ENCODE assay signal across 19 cellular contexts in genomic region chr16:50670476-50670875, GRCh38. TPM values are rescaled to one million over a fixed set of nuclear protein-coding genes. Genes with fewer than 3 reads are reported as not detected.
DNase-seq lines count a peak whose midpoint lies in the region; ATAC-seq, FAIRE-seq and TF ChIP-seq lines count a peak whose summit lies in the region.
"Had no signal": no experiment of that assay in that cellular context is flagged by ENCODE, and none has a peak within 500 bp of the region (broad histone marks: within the 10 kb centered on the region; RNA-seq: fewer than 3 reads in every experiment).

No MANE protein-coding gene starts in this region.

- H3K9ac ChIP-seq in kidney (ENCODE audit: low read length in 2 of 2), result no peak overlapping the region

- no peak for DNase-seq in activated naive CD4-positive, alpha-beta T cell treated with anti-CD3 and anti-CD28 coated beads for 36 hours
- no peak for DNase-seq in activated naive CD4-positive, alpha-beta T cell treated with anti-CD3 and anti-CD28 coated beads, Interleukin-2, amount 50 U/mL, for 72 hours (ENCODE audit: low spot score in 2 of 2)
- DNase-seq in T-cell (no peak), kidney (peak; percentile 39), spleen (peak; percentile 56), endothelial cell (ENCODE audit: low spot score) (no peak), NCI-H187 (lab: John Stamatoyannopoulos, UW) (no peak)
- DNase-seq in activated CD4-positive, alpha-beta T cell treated with anti-CD3 and anti-CD28 coated beads for 36 hours, result no peak
- DNase-seq: C1 segment of cervical spinal cord; Caco-2; CD4-positive, alpha-beta memory T cell; DMS53; GF-D8; GOT3 had no signal

- no peaks in the 10 kb centered on the region for H3K27me3 Mint-ChIP-seq in activated naive CD4-positive, alpha-beta T cell treated with anti-CD3 and anti-CD28 coated beads for 36 hours (ENCODE audit: low read depth)
- no peaks in the 10 kb centered on the region for H3K27me3 Mint-ChIP-seq in T-cell
- H3K27me3 Mint-ChIP-seq in activated CD4-positive, alpha-beta T cell treated with anti-CD3 and anti-CD28 coated beads for 36 hours, result no peaks in the 10 kb centered on the region
- H3K27me3 Mint-ChIP-seq in endothelial cell (ENCODE audit: unreplicated experiment), result peaks cover 12% of the 10 kb centered on the region
- H3K27me3 Mint-ChIP-seq: B cell; CD4-positive, alpha-beta memory T cell had no signal

- TF ChIP-seq POLR2A in spleen (IDR thresholded peaks at IDR 0.05), result no peak

- H3K4me3 ChIP-seq in kidney (ENCODE audit: low read length in 2 of 2) (no peak overlapping the region), spleen (no peak overlapping the region)
- H3K4me3 ChIP-seq: HAP-1 had no signal

- ATAC-seq in activated naive CD4-positive, alpha-beta T cell treated with anti-CD3 and anti-CD28 coated beads, Interleukin-2, amount 50 U/mL, for 72 hours, result no peak
- no peak for ATAC-seq in T-cell (replicated peaks in 1 of 4)
- no peak for ATAC-seq in activated CD4-positive, alpha-beta T cell treated with anti-CD3 and anti-CD28 coated beads for 36 hours

- H3K9me3 ChIP-seq in kidney (ENCODE audit: control insufficient read depth in 1 of 2, low read length in 2 of 2), result peaks cover 8 to 17% of the 10 kb centered on the region in 2 donors
- peaks cover 0 to 36% (median 34%) of the 10 kb centered on the region in 8 donors for H3K9me3 ChIP-seq in spleen

- H3K4me1 Mint-ChIP-seq in activated naive CD4-positive, alpha-beta T cell treated with anti-CD3 and anti-CD28 coated beads for 36 hours (ENCODE audit: low read depth), result peaks cover 30% of the 10 kb centered on the region
- H3K4me1 Mint-ChIP-seq in T-cell, result peaks cover 35 to 40% (median 40%) of the 10 kb centered on the region in 3 donors
- peaks cover 35% of the 10 kb centered on the region for H3K4me1 Mint-ChIP-seq in activated CD4-positive, alpha-beta T cell treated with anti-CD3 and anti-CD28 coated beads for 36 hours
- H3K4me1 Mint-ChIP-seq in endothelial cell (ENCODE audit: unreplicated experiment), result peaks cover 15% of the 10 kb centered on the region

- peaks cover 23% of the 10 kb centered on the region for H3K9me3 Mint-ChIP-seq in activated naive CD4-positive, alpha-beta T cell treated with anti-CD3 and anti-CD28 coated beads for 36 hours
- H3K9me3 Mint-ChIP-seq in activated naive CD4-positive, alpha-beta T cell treated with anti-CD3 and anti-CD28 coated beads, Interleukin-2, amount 50 U/mL, for 72 hours, result peaks cover 18 to 21% of the 10 kb centered on the region in 2 donors
- H3K9me3 Mint-ChIP-seq in T-cell, result peaks cover 0 to 11% (median 9%) of the 10 kb centered on the region in 3 donors
- peaks cover 17% of the 10 kb centered on the region for H3K9me3 Mint-ChIP-seq in activated CD4-positive, alpha-beta T cell treated with anti-CD3 and anti-CD28 coated beads for 36 hours (ENCODE audit: low read depth)
- no peaks in the 10 kb centered on the region for H3K9me3 Mint-ChIP-seq in endothelial cell (ENCODE audit: unreplicated experiment)

- H3K27me3 ChIP-seq in spleen (replicated peaks in 1 of 7), result no peaks in the 10 kb centered on the region

- intact Hi-C loops in activated naive CD4-positive, alpha-beta T cell treated with anti-CD3 and anti-CD28 coated beads for 36 hours (cut with micrococcal nuclease), result no loop called here
- intact Hi-C loops in kidney (cut with DNase I), result no loop called here
- intact Hi-C loops in spleen (cut with DNase I; ENCODE audit: low total_unique reads), result no loop called here
- intact Hi-C loops in activated CD4-positive, alpha-beta T cell treated with anti-CD3 and anti-CD28 coated beads for 36 hours (cut with DNase I, micrococcal nuclease), result loop anchor here in 1 of 2 experiments (5.0 kb wide), 1 partner anchor 37 kb away; no protein-coding TSS in a partner anchor

- peak overlapping the region; percentile 30 for H3K27ac Mint-ChIP-seq in activated naive CD4-positive, alpha-beta T cell treated with anti-CD3 and anti-CD28 coated beads for 36 hours
- H3K27ac Mint-ChIP-seq in activated naive CD4-positive, alpha-beta T cell treated with anti-CD3 and anti-CD28 coated beads, Interleukin-2, amount 50 U/mL, for 72 hours, result no peak overlapping the region
- H3K27ac Mint-ChIP-seq in T-cell, result peak overlapping the region; percentile 55 to 74
- H3K27ac Mint-ChIP-seq in activated CD4-positive, alpha-beta T cell treated with anti-CD3 and anti-CD28 coated beads for 36 hours, result no peak overlapping the region
- H3K27ac Mint-ChIP-seq in endothelial cell (ENCODE audit: unreplicated experiment), result no peak overlapping the region

- POLR2A ChIA-PET in T-cell (lab: Charles Lee), result no interaction called here
- POLR2A ChIA-PET in activated CD4-positive, alpha-beta T cell treated with anti-CD3 and anti-CD28 coated beads for 36 hours (lab: Charles Lee), result interaction anchor here (1.2 kb wide), 1 partner anchor 10 kb away, joined by 3 read pairs; the partner anchor contains the start of gene SNX20

- peaks cover 48% of the 10 kb centered on the region for H3K36me3 Mint-ChIP-seq in activated naive CD4-positive, alpha-beta T cell treated with anti-CD3 and anti-CD28 coated beads for 36 hours (ENCODE audit: low read depth)
- H3K36me3 Mint-ChIP-seq in activated naive CD4-positive, alpha-beta T cell treated with anti-CD3 and anti-CD28 coated beads, Interleukin-2, amount 50 U/mL, for 72 hours, result peaks cover 41 to 50% of the 10 kb centered on the region in 2 donors
- peaks cover 52% of the 10 kb centered on the region for H3K36me3 Mint-ChIP-seq in T-cell
- peaks cover 55% of the 10 kb centered on the region for H3K36me3 Mint-ChIP-seq in activated CD4-positive, alpha-beta T cell treated with anti-CD3 and anti-CD28 coated beads for 36 hours (ENCODE audit: low read depth)
- peaks cover 6% of the 10 kb centered on the region for H3K36me3 Mint-ChIP-seq in endothelial cell (ENCODE audit: low read depth, unreplicated experiment)

- H3K36me3 ChIP-seq in kidney (ENCODE audit: control insufficient read depth in 1 of 2, insufficient read depth in 2 of 2, low read length in 2 of 2), result no peaks in the 10 kb centered on the region
- H3K36me3 ChIP-seq in spleen, result peaks cover 2 to 80% (median 41%) of the 10 kb centered on the region in 6 donors
- H3K36me3 ChIP-seq: HAP-1 had no signal

- no peak for TF ChIP-seq CTCF in kidney (IDR thresholded peaks at IDR 0.05; ENCODE audit: borderline replicate concordance, extremely low read depth, insufficient read depth)
- TF ChIP-seq CTCF in spleen (IDR thresholded peaks at IDR 0.05 in 8 of 11, conservative IDR thresholded peaks at IDR 0.05 in 3 of 11), result no peak
- no peak for TF ChIP-seq CTCF in endothelial cell (IDR thresholded peaks at IDR 0.05; ENCODE audit: unreplicated experiment)

- no peak overlapping the region for H3K4me3 Mint-ChIP-seq in activated naive CD4-positive, alpha-beta T cell treated with anti-CD3 and anti-CD28 coated beads for 36 hours
- H3K4me3 Mint-ChIP-seq in T-cell (no peak overlapping the region), endothelial cell (ENCODE audit: unreplicated experiment) (no peak overlapping the region)
- H3K4me3 Mint-ChIP-seq in activated CD4-positive, alpha-beta T cell treated with anti-CD3 and anti-CD28 coated beads for 36 hours, result no peak overlapping the region
- H3K4me3 Mint-ChIP-seq: B cell had no signal

- WGBS in spleen, 5 donors, result 91 to 96% (median 93%) methylated on average over 4 to 6 of the region's 6 CpGs

- peaks cover 0 to 4% of the 10 kb centered on the region in 2 donors for H3K4me1 ChIP-seq in kidney (ENCODE audit: control insufficient read depth in 1 of 2, insufficient read depth in 1 of 2, low read depth in 1 of 2, low read length in 2 of 2)
- H3K4me1 ChIP-seq in spleen, result peaks cover 6 to 41% (median 23%) of the 10 kb centered on the region in 6 donors
- H3K4me1 ChIP-seq: HAP-1 had no signal

- no peak for FAIRE-seq in kidney (lab: Jason Lieb, UNC)
- FAIRE-seq: A204.1, GM19239 had no signal

- H3K27ac ChIP-seq in kidney (ENCODE audit: low read depth in 2 of 2, low read length in 2 of 2) (no peak overlapping the region), spleen (no peak overlapping the region)
- H3K27ac ChIP-seq: HL-60 had no signal

- CTCF ChIA-PET in activated naive CD4-positive, alpha-beta T cell treated with anti-CD3 and anti-CD28 coated beads for 36 hours (lab: Charles Lee), result interaction anchor here (0.7 to 24.9 kb wide), 8 partner anchors 9 to 344 kb away, joined by 3 to 532 read pairs (median 6); partner anchors contain the start of genes CYLD and SNX20
- CTCF ChIA-PET in T-cell (lab: Charles Lee), result interaction anchor here (1.3 to 2.2 kb wide), 5 partner anchors 8 to 107 kb away, joined by 3 to 16 read pairs (median 4); no protein-coding TSS in a partner anchor
- CTCF ChIA-PET in activated CD4-positive, alpha-beta T cell treated with anti-CD3 and anti-CD28 coated beads for 36 hours (lab: Charles Lee), result interaction anchor here (0.8 to 15.5 kb wide), 7 partner anchors 8 to 136 kb away, joined by 3 to 298 read pairs (median 6); no protein-coding TSS in a partner anchor

RNA-seq across cellular contexts. Expression of gene SNX20, which starts 10.6 kb away (rescaled TPM):
- total RNA-seq in activated naive CD4-positive, alpha-beta T cell treated with anti-CD3 and anti-CD28 coated beads for 36 hours, result 10 to 100 TPM; 29.6 to 30.3 TPM
- total RNA-seq in activated naive CD4-positive, alpha-beta T cell treated with anti-CD3 and anti-CD28 coated beads, Interleukin-2, amount 50 U/mL, for 72 hours, result 10 to 100 TPM; 36.7 to 48.4 TPM
- total RNA-seq in T-cell (10 to 100 TPM; 38.8 to 85.2 (median 69.6) TPM), kidney (6.2 TPM), spleen (10 to 100 TPM; 27.2 to 50.5 (median 34.7) TPM), endothelial cell (ENCODE audit: unreplicated experiment) (not detected)
- polyA plus RNA-seq in kidney (ENCODE audit: insufficient read depth, low read depth, low replicate concordance) (0.67 TPM), spleen (10 to 100 TPM; 17.6 to 24.6 (median 23.7) TPM)
- 10 to 100 TPM; 43.3 to 48.9 TPM for total RNA-seq in activated CD4-positive, alpha-beta T cell treated with anti-CD3 and anti-CD28 coated beads for 36 hours
- total RNA-seq: Caco-2 had no signal

RNA-seq across cellular contexts. Expression of gene NOD2, which starts 22.9 kb away (rescaled TPM):
- total RNA-seq in activated naive CD4-positive, alpha-beta T cell treated with anti-CD3 and anti-CD28 coated beads for 36 hours, result 1 to 10 TPM; 1.2 to 1.7 TPM
- total RNA-seq in activated naive CD4-positive, alpha-beta T cell treated with anti-CD3 and anti-CD28 coated beads, Interleukin-2, amount 50 U/mL, for 72 hours, result 1 to 10 TPM in 1 of 2 donors, under 1 TPM in 1; 0.59 to 5.1 TPM
- total RNA-seq in T-cell (1 to 10 TPM; 2.4 to 7.6 (median 3.1) TPM), kidney (3.6 TPM), spleen (10 to 100 TPM in 3 of 7 donors, 1 to 10 TPM in 4; 5.6 to 23.2 (median 9.9) TPM), endothelial cell (ENCODE audit: unreplicated experiment) (0.51 TPM)
- polyA plus RNA-seq in kidney (ENCODE audit: insufficient read depth, low read depth, low replicate concordance) (0.22 TPM), spleen (1 to 10 TPM in 2 of 3 donors, under 1 TPM in 1; 0.41 to 2.8 (median 2.3) TPM)
- total RNA-seq in activated CD4-positive, alpha-beta T cell treated with anti-CD3 and anti-CD28 coated beads for 36 hours, result 1 to 10 TPM; 6.6 to 9.3 TPM

Comparison
In these comparisons a context has a peak if more than half of its experiments do, and no peak if none do; other contexts are left out.
1. H3K27ac Mint-ChIP-seq: peak in activated naive CD4-positive, alpha-beta T cell treated with anti-CD3 and anti-CD28 coated beads for 36 hours (single experiment) and T-cell (2 of 2); none in activated naive CD4-positive, alpha-beta T cell treated with anti-CD3 and anti-CD28 coated beads, Interleukin-2, amount 50 U/mL, for 72 hours (0 of 2), activated CD4-positive, alpha-beta T cell treated with anti-CD3 and anti-CD28 coated beads for 36 hours (single experiment) and endothelial cell (single experiment).
2. DNase-seq: peak in kidney (single experiment) and spleen (single experiment); none in activated naive CD4-positive, alpha-beta T cell treated with anti-CD3 and anti-CD28 coated beads for 36 hours (single experiment), activated naive CD4-positive, alpha-beta T cell treated with anti-CD3 and anti-CD28 coated beads, Interleukin-2, amount 50 U/mL, for 72 hours (0 of 2), T-cell (0 of 34), activated CD4-positive, alpha-beta T cell treated with anti-CD3 and anti-CD28 coated beads for 36 hours (single experiment), endothelial cell (single experiment) and NCI-H187 (0 of 2).